ENCODE assay signal across 12 cellular contexts in genomic region chr11:71911986-71912340, GRCh38. TPM values are rescaled to one million over a fixed set of nuclear protein-coding genes. Genes with fewer than 3 reads are reported as not detected.
"Had no signal": no experiment of that assay in that cellular context is flagged by ENCODE, and none has a peak within 500 bp of the region (broad histone marks: within the 10 kb centered on the region; RNA-seq: fewer than 3 reads in every experiment).

No MANE protein-coding gene starts in this region.

RNA-seq across cellular contexts. Expression of gene XNDC1N, which starts 16.4 kb away (rescaled TPM):
- total RNA-seq: ascending aorta had no signal

RNA-seq across cellular contexts. Expression of gene DEFB131B, which starts 33.7 kb away (rescaled TPM):
- total RNA-seq: activated B cell treated with CpG ODN at 0.5 μM for 24 hours; activated CD8-positive, alpha-beta T cell treated with anti-CD3 and anti-CD28 coated beads, Interleukin-2, amount 10 ng/mL, durations not matched to agents 7 days and 5 days; activated T-cell treated with anti-CD3 and anti-CD28 coated beads, Interleukin-2, amount 50 U/mL, for 4 hours; ascending aorta; body of pancreas; bronchial epithelial cell; chondrocyte; LHCN-M2; M059J; PC-3; SK-MEL-5; T-helper 17 cell had no signal
